In the genomic region with DNA sequence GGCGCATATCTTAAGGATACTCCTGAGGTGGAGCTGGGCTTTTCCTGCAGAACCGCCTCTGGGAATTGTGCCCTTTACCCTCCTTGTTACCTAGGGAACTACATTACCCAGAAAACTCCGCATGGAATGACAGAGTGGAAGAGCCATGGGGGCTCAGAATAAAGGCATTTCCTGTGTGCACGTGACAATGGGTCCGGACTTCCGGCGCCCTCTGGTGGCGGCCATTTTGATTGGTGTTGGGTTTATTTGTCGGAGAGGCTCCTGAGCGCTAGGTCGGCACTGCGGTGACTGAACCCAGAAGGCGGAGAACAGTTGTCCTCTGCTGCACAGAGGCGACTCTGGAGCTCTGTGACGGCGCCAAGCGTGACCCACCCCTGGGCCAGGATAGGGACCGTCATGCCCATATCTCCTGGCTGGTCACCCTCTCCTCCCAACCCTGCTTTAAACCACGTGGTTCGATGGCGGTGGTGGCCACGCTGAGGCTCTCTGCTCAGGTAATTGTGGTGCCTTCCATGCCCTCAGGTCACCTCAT, we compare ENCODE assay signal across 1 cellular context.
TF ChIP-seq lines count a peak whose summit lies in the region.

ZNF587B (plus strand) TSS at position 229 of the 532 bp plus-strand sequence; CDS start at position 459, 230 bp downstream.

TF ChIP-seq in WTC11, 78 proteins besides CTCF, POLR2A, EP300 and RAD21 (continued from another document):
- TF ChIP-seq MAX (CRISPR knock-in tag; IDR thresholded peaks at IDR 0.05), result peak; percentile 94
- 0 out of 2 replicates have a peak, but pooled peaks have one; percentile 45 for TF ChIP-seq NFE2L1 (CRISPR knock-in tag; IDR thresholded peaks at IDR 0.05)
TF ChIP-seq in WTC11: peak in this region for 13.
